In the genomic region with DNA sequence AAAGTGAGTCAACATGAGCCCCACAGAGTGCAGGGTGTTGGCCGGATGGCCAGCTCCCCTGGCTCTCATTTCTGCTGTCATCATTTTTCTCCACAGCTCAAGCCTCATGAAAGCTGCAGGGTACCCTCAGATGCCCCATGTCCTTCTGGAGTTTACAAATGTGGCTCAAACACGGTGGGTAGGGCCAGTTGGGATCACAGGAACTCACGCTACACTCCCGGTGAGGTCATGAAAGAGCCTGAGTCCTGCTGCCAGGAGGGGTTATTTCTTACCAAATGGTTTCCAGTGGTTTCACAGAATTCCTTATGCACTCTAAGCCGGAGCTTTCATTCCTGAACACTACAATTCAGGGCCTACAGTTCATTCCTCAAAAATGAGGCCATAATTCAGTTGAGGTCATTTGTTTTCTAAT, we compare ENCODE assay signal across 12 cellular contexts.
DNase-seq lines count a peak whose midpoint lies in the region; TF ChIP-seq lines count a peak whose summit lies in the region.
"Had no signal": no experiment of that assay in that cellular context is flagged by ENCODE, and none has a peak within 500 bp of the region (broad histone marks: within the 10 kb centered on the region; RNA-seq: fewer than 3 reads in every experiment).

No MANE protein-coding gene starts in this region.

- no peak overlapping the region for H3K4ac ChIP-seq in H9 (ENCODE audit: low read depth, low read length)

- no peak overlapping the region for H3T11ph ChIP-seq in H9 (ENCODE audit: low read length)

- H4K8ac ChIP-seq in H9 (replicated peaks; ENCODE audit: insufficient read length, low read depth, low read length), result no peak overlapping the region

- H3K23ac ChIP-seq in H9 (ENCODE audit: insufficient read length, low read depth, low read length), result no peak overlapping the region

- H3K79me1 ChIP-seq in H9 (ENCODE audit: insufficient read depth, low read depth, low read length, poor library complexity, severe bottlenecking), result no peaks in the 10 kb centered on the region

- no peak overlapping the region for H3K56ac ChIP-seq in H9 (ENCODE audit: insufficient read length, low read depth, low read length)

- no peak overlapping the region for H3K4me3 ChIP-seq in ascending aorta

- no peaks in the 10 kb centered on the region for H3K36me3 Mint-ChIP-seq in H9 (ENCODE audit: insufficient read depth in 1 of 3, low read depth in 3 of 3)

- H3K4me1 ChIP-seq in H9 (ENCODE audit: insufficient read depth, low read length) (no peaks in the 10 kb centered on the region), ascending aorta (peaks cover 0 to 34% of the 10 kb centered on the region in 2 donors)

- DNase-seq in H9 (no peak), ascending aorta (ENCODE audit: low spot score in 2 of 2) (no peak), glomerular visceral epithelial cell (ENCODE audit: extremely low spot score) (peak; percentile 95), stromal cell of bone marrow (ENCODE audit: low read depth) (peak; percentile 80), OCI-M2 (lab: John Stamatoyannopoulos, UW; ENCODE audit: unreplicated experiment) (no peak), NCI-H1436 (lab: John Stamatoyannopoulos, UW) (no peak)
- no peak for DNase-seq in stimulated activated CD4-positive, alpha-beta T cell treated with anti-CD3 and anti-CD28 coated beads, Interleukin-2, amount 100 ng/mL, for 24 hours
- DNase-seq: activated CD8-positive, alpha-beta T cell treated with anti-CD3 and anti-CD28 coated beads, Interleukin-2, amount 10 ng/mL, durations not matched to agents 7 days and 5 days; activated naive CD4-positive, alpha-beta T cell treated with anti-CD3 and anti-CD28 coated beads, Interleukin-2, amount 50 U/mL, for 16 hours; NCI-H1436 treated with DMSO at 0.1 percent for 48 hours; stimulated activated CD4-positive, alpha-beta T cell treated with anti-CD3 and anti-CD28 coated beads, Interleukin-12 subunit alpha, Interleukin-12 subunit beta, amount 100 ng/mL, for 4 hours; T-helper 17 cell had no signal

- H3K18ac ChIP-seq in H9 (ENCODE audit: insufficient read length, low read depth, low read length), result no peak overlapping the region

- H3K9me3 Mint-ChIP-seq in H9, result no peaks in the 10 kb centered on the region

- no peak overlapping the region for H2BK12ac ChIP-seq in H9 (ENCODE audit: insufficient read length, low read depth, low read length)

- H3K27me3 Mint-ChIP-seq in H9 (ENCODE audit: low read depth), result no peaks in the 10 kb centered on the region

- peak overlapping the region in 2 of 3 experiments; percentile 53 to 67; a peak in 2 of 7 replicates for H3K27ac Mint-ChIP-seq in H9
- H3K27ac Mint-ChIP-seq: activated CD8-positive, alpha-beta T cell treated with anti-CD3 and anti-CD28 coated beads, Interleukin-2, amount 10 ng/mL, durations not matched to agents 7 days and 5 days; T-helper 17 cell had no signal

- H2BK15ac ChIP-seq in H9 (ENCODE audit: low read depth, low read length), result no peak overlapping the region

- H3K27ac ChIP-seq in H9 (ENCODE audit: insufficient read length, low read depth, low read length) (no peak overlapping the region), ascending aorta (peak overlapping the region; percentile 30 to 31)

- H3K14ac ChIP-seq in H9 (ENCODE audit: insufficient read depth, low read length), result no peak overlapping the region

- TF ChIP-seq CTCF in H9 (conservative IDR thresholded peaks at IDR 0.05) (no peak), ascending aorta (IDR thresholded peaks at IDR 0.05) (no peak)

- H3K23me2 ChIP-seq in H9 (ENCODE audit: insufficient read length, low read depth, low read length, poor library complexity, severe bottlenecking), result no peaks in the 10 kb centered on the region

- H2BK20ac ChIP-seq in H9 (ENCODE audit: low read depth, low read length, poor library complexity, severe bottlenecking), result no peak overlapping the region

- no peak overlapping the region for H4K91ac ChIP-seq in H9 (ENCODE audit: insufficient read length, low read depth, low read length)

- H2AFZ ChIP-seq in H9 (ENCODE audit: low read length), result no peak overlapping the region

- H2AK5ac ChIP-seq in H9 (ENCODE audit: insufficient read length, low read length), result no peak overlapping the region

- H2BK120ac ChIP-seq in H9 (ENCODE audit: low read depth, low read length, poor library complexity, severe bottlenecking), result no peak overlapping the region

- H3K4me2 ChIP-seq in H9 (ENCODE audit: insufficient read depth, insufficient read length, low read length), result no peak overlapping the region

- no peak overlapping the region for H3K4me3 Mint-ChIP-seq in H9
- H3K4me3 Mint-ChIP-seq: activated CD8-positive, alpha-beta T cell treated with anti-CD3 and anti-CD28 coated beads, Interleukin-2, amount 10 ng/mL, durations not matched to agents 7 days and 5 days; T-helper 17 cell had no signal

- H4K5ac ChIP-seq in H9 (ENCODE audit: insufficient read length, low read depth, low read length), result no peak overlapping the region

- H2BK5ac ChIP-seq in H9 (ENCODE audit: insufficient read length, low read length), result no peak overlapping the region

- H3K4me1 Mint-ChIP-seq in H9, result peaks cover 0 to 2% of the 10 kb centered on the region in 2 experiments; a peak in 1 of 4 replicates

- intact Hi-C loops in ascending aorta (cut with DNase I), result loop anchor here (5.0 kb wide), 1 partner anchor 36 kb away; no protein-coding TSS in a partner anchor

- H4K20me1 ChIP-seq in H9 (ENCODE audit: control insufficient read depth, insufficient read depth, insufficient read length), result no peaks in the 10 kb centered on the region

- no peak overlapping the region for H3K9ac ChIP-seq in H9 (ENCODE audit: extremely low read depth, insufficient read length, low read length)

- H3K79me2 ChIP-seq in H9 (ENCODE audit: insufficient read depth, low read length), result no peaks in the 10 kb centered on the region

- no peaks in the 10 kb centered on the region for H3K36me3 ChIP-seq in ascending aorta

- no peaks in the 10 kb centered on the region for H3K27me3 ChIP-seq in H9 (ENCODE audit: insufficient read depth, low read length)
- no peaks in the 10 kb centered on the region for H3K27me3 ChIP-seq in ascending aorta

- no peaks in the 10 kb centered on the region for H3K9me3 ChIP-seq in H9 (ENCODE audit: control insufficient read depth, low read depth, low read length)
- H3K9me3 ChIP-seq in ascending aorta, result no peaks in the 10 kb centered on the region

- WGBS in H9 (ENCODE audit: extremely low coverage, insufficient read length, low lambda C conversion rate), result no CpG with 5 or more reads among the region's 5 CpGs

Comparison
In these comparisons a context has a peak if more than half of its experiments do, and no peak if none do; other contexts are left out.
1. DNase-seq: peak in glomerular visceral epithelial cell (single experiment) and stromal cell of bone marrow (single experiment); none in H9 (single experiment), ascending aorta (0 of 2), stimulated activated CD4-positive, alpha-beta T cell treated with anti-CD3 and anti-CD28 coated beads, Interleukin-2, amount 100 ng/mL, for 24 hours (0 of 2), OCI-M2 (single experiment) and NCI-H1436 (single experiment).